Comparison of ENCODE assay signal across 13 cellular contexts in genomic region chr11:116913000-116913399, GRCh38.
A peak's percentile ranks its signal among the peaks of the same experiment; 100 is the strongest.
DNase-seq lines count a peak whose midpoint lies in the region; ATAC-seq and TF ChIP-seq lines count a peak whose summit lies in the region.
"Had no signal": no experiment of that assay in that cellular context is flagged by ENCODE, and none has a peak within 500 bp of the region (broad histone marks: within the 10 kb centered on the region; RNA-seq: fewer than 3 reads in every experiment).

No MANE protein-coding gene starts in this region.

- H2AFZ ChIP-seq in GM23248 (no peak overlapping the region), hepatocyte (no peak overlapping the region)

- CTCF ChIA-PET in AG04449 (lab: Yijun Ruan, JAX) = interaction anchor here (1.2 to 1.4 kb wide), 2 partner anchors 9 to 38 kb away, joined by 3 to 4 read pairs; no protein-coding TSS in a partner anchor

- H3K9ac ChIP-seq in GM23248 = no peak overlapping the region
- H3K9ac ChIP-seq: KMS-11 had no signal

- H3K79me2 ChIP-seq in GM23248 (ENCODE audit: insufficient read depth) = no peaks in the 10 kb centered on the region
- H3K79me2 ChIP-seq in hepatocyte = peaks cover 3% of the 10 kb centered on the region

- H3K4me1 Mint-ChIP-seq in stimulated activated naive CD8-positive, alpha-beta T cell treated with anti-CD3 and anti-CD28 coated beads, Interleukin-15, amount 100 ng/mL, for 72 hours = peaks cover 13% of the 10 kb centered on the region

- H3K9me3 ChIP-seq in GM23248 (ENCODE audit: low read depth) (no peaks in the 10 kb centered on the region), left lung (no peaks in the 10 kb centered on the region), hepatocyte (ENCODE audit: low read depth) (no peaks in the 10 kb centered on the region)

- intact Hi-C loops in left lung (cut with DNase I) = no loop called here

- H3K9me3 Mint-ChIP-seq in stimulated activated naive CD8-positive, alpha-beta T cell treated with anti-CD3 and anti-CD28 coated beads, Interleukin-15, amount 100 ng/mL, for 72 hours = no peaks in the 10 kb centered on the region
- H3K9me3 Mint-ChIP-seq: CD4-positive, alpha-beta T cell had no signal

- no peak overlapping the region for H3K4me3 Mint-ChIP-seq in stimulated activated naive CD8-positive, alpha-beta T cell treated with anti-CD3 and anti-CD28 coated beads, Interleukin-15, amount 100 ng/mL, for 72 hours
- H3K4me3 Mint-ChIP-seq: CD4-positive, alpha-beta T cell had no signal

- H3K4me3 ChIP-seq in AG04449 (ENCODE audit: low read depth, low read length) (no peak overlapping the region), GM23248 (no peak overlapping the region), astrocyte of the cerebellum (ENCODE audit: low read depth, low read length) (no peak overlapping the region), left lung (no peak overlapping the region), hepatocyte (no peak overlapping the region)
- H3K4me3 ChIP-seq: psoas muscle had no signal

- peak overlapping the region; percentile 46 for H3K4me2 ChIP-seq in GM23248 (ENCODE audit: unreplicated experiment)
- H3K4me2 ChIP-seq in hepatocyte = no peak overlapping the region
- H3K4me2 ChIP-seq: KMS-11 had no signal

- H3K27ac ChIP-seq in GM23248 (no peak overlapping the region; the same call in 1 of the 2 replicates), left lung (peak overlapping the region in 1 of 2 donors; percentile 51), hepatocyte (no peak overlapping the region)
- H3K27ac ChIP-seq: KMS-11, psoas muscle had no signal

- in situ Hi-C loops in GM23248 (cut with MboI) (no loop called here), astrocyte of the cerebellum (cut with HindIII; ENCODE audit: low sequenced_read_pairs) (no loop called here)

- no peak for TF ChIP-seq CTCF in AG04449 (IDR thresholded peaks at IDR 0.05; ENCODE audit: insufficient read depth, low read length, missing control alignments)
- TF ChIP-seq CTCF in astrocyte of the cerebellum (IDR thresholded peaks at IDR 0.05; ENCODE audit: low read depth, low read length, missing control alignments) = no peak
- TF ChIP-seq CTCF in left lung (IDR thresholded peaks at IDR 0.05) = no peak
- no peak for TF ChIP-seq CTCF in hepatocyte (IDR thresholded peaks at IDR 0.05; ENCODE audit: poor library complexity)

- peaks cover 15% of the 10 kb centered on the region for H3K4me1 ChIP-seq in GM23248 (ENCODE audit: insufficient read depth)
- H3K4me1 ChIP-seq in left lung = peaks cover 9 to 44% of the 10 kb centered on the region in 2 donors
- no peaks in the 10 kb centered on the region for H3K4me1 ChIP-seq in hepatocyte (ENCODE audit: insufficient read depth)

- no peak overlapping the region for H3K27ac Mint-ChIP-seq in stimulated activated naive CD8-positive, alpha-beta T cell treated with anti-CD3 and anti-CD28 coated beads, Interleukin-15, amount 100 ng/mL, for 72 hours
- H3K27ac Mint-ChIP-seq: CD4-positive, alpha-beta T cell had no signal

- DNase-seq in AG04449 (ENCODE audit: low read depth, low spot score) (peak; percentile 53), GM23248 (peak; percentile 90), astrocyte of the cerebellum (ENCODE audit: low read depth) (peak; percentile 43), left lung (no peak), NCI-H446 treated with DMSO at 0.1 percent for 48 hours (lab: John Stamatoyannopoulos, UW) (no peak), hepatocyte (ENCODE audit: low spot score) (no peak), nucleus accumbens (lab: John Stamatoyannopoulos, UW) (no peak)
- DNase-seq in stimulated activated naive CD8-positive, alpha-beta T cell treated with anti-CD3 and anti-CD28 coated beads, Interleukin-15, amount 100 ng/mL, for 72 hours = no peak
- DNase-seq: activated T-cell treated with anti-CD3 and anti-CD28 coated beads for 4 hours; anterior cingulate cortex; CD4-positive, alpha-beta T cell; psoas muscle had no signal

- POLR2A ChIA-PET in AG04449 (lab: Yijun Ruan, JAX) = interaction anchor here (0.5 kb wide), 1 partner anchor 12 kb away, joined by 3 read pairs; no protein-coding TSS in a partner anchor

- H3F3A ChIP-seq in GM23248 (ENCODE audit: insufficient read depth) = peaks cover 14% of the 10 kb centered on the region; the same call in 1 of the 2 replicates

- no peaks in the 10 kb centered on the region for H4K20me1 ChIP-seq in GM23248 (ENCODE audit: insufficient read depth)
- no peaks in the 10 kb centered on the region for H4K20me1 ChIP-seq in hepatocyte (ENCODE audit: insufficient read depth, poor library complexity, severe bottlenecking)

- H3K9me2 ChIP-seq in GM23248 (ENCODE audit: insufficient read depth) = no peaks in the 10 kb centered on the region
- no peaks in the 10 kb centered on the region for H3K9me2 ChIP-seq in hepatocyte (replicated peaks; ENCODE audit: insufficient read depth)

- H3K36me3 ChIP-seq in GM23248 (ENCODE audit: low read depth) (no peaks in the 10 kb centered on the region), left lung (no peaks in the 10 kb centered on the region), hepatocyte (replicated peaks; ENCODE audit: insufficient read depth, low read depth) (no peaks in the 10 kb centered on the region)

- H3K27me3 Mint-ChIP-seq in stimulated activated naive CD8-positive, alpha-beta T cell treated with anti-CD3 and anti-CD28 coated beads, Interleukin-15, amount 100 ng/mL, for 72 hours = no peaks in the 10 kb centered on the region
- H3K27me3 Mint-ChIP-seq: CD4-positive, alpha-beta T cell had no signal

- no peaks in the 10 kb centered on the region for H3K27me3 ChIP-seq in GM23248 (replicated peaks; ENCODE audit: insufficient read depth)
- no peaks in the 10 kb centered on the region for H3K27me3 ChIP-seq in left lung
- H3K27me3 ChIP-seq in hepatocyte = no peaks in the 10 kb centered on the region

- peak; percentile 70 for ATAC-seq in left lung
- ATAC-seq in stimulated activated naive CD8-positive, alpha-beta T cell treated with anti-CD3 and anti-CD28 coated beads, Interleukin-15, amount 100 ng/mL, for 72 hours = no peak

Comparison
In these comparisons a context has a peak if more than half of its experiments do, and no peak if none do; other contexts are left out.
1. DNase-seq: peak in AG04449 (single experiment), GM23248 (single experiment) and astrocyte of the cerebellum (single experiment); none in left lung (0 of 2), NCI-H446 treated with DMSO at 0.1 percent for 48 hours (single experiment), stimulated activated naive CD8-positive, alpha-beta T cell treated with anti-CD3 and anti-CD28 coated beads, Interleukin-15, amount 100 ng/mL, for 72 hours (0 of 2), hepatocyte (single experiment) and nucleus accumbens (0 of 56).